In the genomic region with DNA sequence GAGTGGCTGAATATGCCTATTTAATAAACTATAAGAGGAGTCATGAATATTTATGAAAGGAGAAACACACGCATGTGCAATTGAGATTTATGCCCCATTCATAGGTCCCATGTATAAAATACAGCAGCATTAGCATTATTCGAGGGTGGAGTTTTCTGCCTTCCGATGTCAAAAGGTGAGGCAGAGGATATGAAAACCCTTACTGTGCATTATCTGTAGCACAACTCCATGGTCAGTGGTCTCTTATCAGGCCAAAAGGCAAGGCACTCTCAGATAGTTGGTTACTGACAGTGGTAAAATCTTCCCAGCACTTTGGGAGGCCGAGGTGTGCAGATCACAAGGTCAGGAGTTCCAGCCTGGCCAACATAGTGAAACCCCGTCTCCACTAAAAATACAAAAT, we compare ENCODE assay signal across 31 cellular contexts.
"Had no signal": no experiment of that assay in that cellular context is flagged by ENCODE, and none has a peak within 500 bp of the region (broad histone marks: within the 10 kb centered on the region; RNA-seq: fewer than 3 reads in every experiment).

No MANE protein-coding gene starts in this region.

- DNase-seq: Karpas-422, NCI-H1048, NCI-H1092 treated with DMSO at 0.1 percent for 48 hours, NCI-H1105 treated with DMSO at 0.1 percent for 48 hours, NCI-H1417, NCI-H1436, NCI-H146, NCI-H1694, NCI-H187, NCI-H1930, NCI-H2029 treated with DMSO at 0.1 percent for 48 hours, NCI-H2081 treated with DMSO at 0.1 percent for 48 hours, NCI-H2107, NCI-H2171, NCI-H226, NCI-H446 treated with DMSO at 0.1 percent for 48 hours, NCI-H510A, NCI-H524, NCI-H526, NCI-H69, NCI-H748 treated with DMSO at 0.1 percent for 48 hours, NCI-H82, PC-3, Peyer's patch, Right ventricle myocardium superior, SHP77 treated with DMSO at 0.1 percent for 48 hours, SK-N-SH, SW 1271, T-helper 1 cell had no signal

- H3K27me3 ChIP-seq: Peyer's patch, SJSA1 had no signal

- H3K27ac ChIP-seq: Peyer's patch, RWPE1, SJSA1 had no signal

- ATAC-seq: PC-3 had no signal

- H3K36me3 ChIP-seq: Peyer's patch, SJSA1 had no signal

- H3K4me1 ChIP-seq: Peyer's patch, SJSA1 had no signal

- H3K9me3 ChIP-seq: Peyer's patch, SJSA1, SK-N-SH had no signal

- H3K4me3 ChIP-seq: Peyer's patch, SJSA1 had no signal

- H3K9me2 ChIP-seq: SK-N-SH had no signal

- H3K9ac ChIP-seq: SK-N-SH had no signal

- H3K4me2 ChIP-seq: SK-N-SH had no signal
